ENCODE assay signal across 9 cellular contexts in genomic region chr2:231190531-231191197, GRCh38. TPM values are rescaled to one million over a fixed set of nuclear protein-coding genes. Genes with fewer than 3 reads are reported as not detected.
DNase-seq lines count a peak whose midpoint lies in the region; ATAC-seq, FAIRE-seq and TF ChIP-seq lines count a peak whose summit lies in the region.
"Had no signal": no experiment of that assay in that cellular context is flagged by ENCODE, and none has a peak within 500 bp of the region (broad histone marks: within the 10 kb centered on the region; RNA-seq: fewer than 3 reads in every experiment).

No MANE protein-coding gene starts in this region.

- H3K9me3 Mint-ChIP-seq in activated naive CD4-positive, alpha-beta T cell treated with anti-CD3 and anti-CD28 coated beads for 36 hours, result no peaks in the 10 kb centered on the region
- H3K9me3 Mint-ChIP-seq: brain had no signal

- H3K27ac ChIP-seq in iPS DF 6.9 (ENCODE audit: low read length), result no peak overlapping the region

- FAIRE-seq in bronchial epithelial cell (lab: Jason Lieb, UNC), result no peak

- WGBS in iPS DF 6.9 (ENCODE audit: insufficient coverage, insufficient read length), result no CpG with 5 or more reads among the region's 42 CpGs

- TF ChIP-seq CTCF in bronchial epithelial cell (IDR thresholded peaks at IDR 0.05; ENCODE audit: insufficient read depth, low read length, severe bottlenecking), result peak; percentile 42

- no peaks in the 10 kb centered on the region for H3K9me3 ChIP-seq in iPS DF 6.9 (ENCODE audit: control insufficient read depth, insufficient read depth, low read length)

- H3K36me3 Mint-ChIP-seq in activated naive CD4-positive, alpha-beta T cell treated with anti-CD3 and anti-CD28 coated beads for 36 hours (ENCODE audit: low read depth), result no peaks in the 10 kb centered on the region
- H3K36me3 Mint-ChIP-seq: brain had no signal

- H3K4me1 Mint-ChIP-seq in activated naive CD4-positive, alpha-beta T cell treated with anti-CD3 and anti-CD28 coated beads for 36 hours (ENCODE audit: low read depth), result no peaks in the 10 kb centered on the region

- H3K27me3 ChIP-seq in bronchial epithelial cell (ENCODE audit: control insufficient read depth, insufficient read depth, low read length) (no peaks in the 10 kb centered on the region), iPS DF 6.9 (ENCODE audit: control insufficient read depth, insufficient read depth, low read length) (no peaks in the 10 kb centered on the region)

- H3K4me1 ChIP-seq in iPS DF 6.9 (ENCODE audit: control insufficient read depth, insufficient read depth, low read length), result no peaks in the 10 kb centered on the region

- ATAC-seq in GM19463 (IDR thresholded peaks at IDR 0.05; ENCODE audit: unreplicated experiment) (no peak), GM21825 (IDR thresholded peaks at IDR 0.05; ENCODE audit: unreplicated experiment) (no peak)

- H3K4me3 ChIP-seq in bronchial epithelial cell (ENCODE audit: low read depth, low read length), result peak overlapping the region; percentile 29
- H3K4me3 ChIP-seq in iPS DF 6.9 (ENCODE audit: low read length), result peak overlapping the region; percentile 26; the same call in 1 of the 2 replicates

- H3K36me3 ChIP-seq in bronchial epithelial cell (ENCODE audit: control insufficient read depth, insufficient read depth, low read length), result no peaks in the 10 kb centered on the region
- no peaks in the 10 kb centered on the region for H3K36me3 ChIP-seq in iPS DF 6.9 (ENCODE audit: control insufficient read depth, insufficient read depth, low read length)

- H3K4me3 Mint-ChIP-seq in activated naive CD4-positive, alpha-beta T cell treated with anti-CD3 and anti-CD28 coated beads for 36 hours, result no peak overlapping the region
- H3K4me3 Mint-ChIP-seq: brain had no signal

- CTCF ChIA-PET in activated naive CD4-positive, alpha-beta T cell treated with anti-CD3 and anti-CD28 coated beads for 36 hours (lab: Charles Lee), result interaction anchor here (0.6 to 0.7 kb wide), 2 partner anchors 86 to 753 kb away, joined by 3 to 5 read pairs; no protein-coding TSS in a partner anchor

- H3K27ac Mint-ChIP-seq in activated naive CD4-positive, alpha-beta T cell treated with anti-CD3 and anti-CD28 coated beads for 36 hours, result no peak overlapping the region

- DNase-seq in Daoy (ENCODE audit: low read depth), result peak; percentile 54
- peak; percentile 21 for DNase-seq in bronchial epithelial cell (ENCODE audit: low read depth)
- DNase-seq in iPS DF 6.9 (ENCODE audit: low read depth, low spot score), result no peak
- peak; percentile 91 for DNase-seq in posterior vena cava (ENCODE audit: low spot score)
- DNase-seq in NCI-H1092 treated with DMSO at 0.1 percent for 48 hours (lab: John Stamatoyannopoulos, UW), result no peak
- no peak for DNase-seq in activated naive CD4-positive, alpha-beta T cell treated with anti-CD3 and anti-CD28 coated beads for 36 hours

- H3K27me3 Mint-ChIP-seq in activated naive CD4-positive, alpha-beta T cell treated with anti-CD3 and anti-CD28 coated beads for 36 hours (ENCODE audit: low read depth), result peaks cover 14% of the 10 kb centered on the region

- intact Hi-C loops in posterior vena cava (cut with DNase I), result loop anchor here (5.0 kb wide), 2 partner anchors 78 to 83 kb away; no protein-coding TSS in a partner anchor
- intact Hi-C loops in activated naive CD4-positive, alpha-beta T cell treated with anti-CD3 and anti-CD28 coated beads for 36 hours (cut with micrococcal nuclease), result no loop called here

RNA-seq across cellular contexts. Expression of gene ARMC9, which starts 7.8 kb away (rescaled TPM):
- 38.3 and 39.4 TPM in 2 replicates for total RNA-seq in Daoy (2014; rRNA removed; shearing (Covaris generic))
- 8.4 and 8.8 TPM in 2 replicates for total RNA-seq in bronchial epithelial cell
- 10 to 100 TPM; 31.6 to 61.9 TPM for total RNA-seq in posterior vena cava
- 1 to 10 TPM; 1.0 to 1.4 TPM for total RNA-seq in activated naive CD4-positive, alpha-beta T cell treated with anti-CD3 and anti-CD28 coated beads for 36 hours

Comparison
In these comparisons a context has a peak if more than half of its experiments do, and no peak if none do; other contexts are left out.
1. DNase-seq: peak in Daoy (single experiment), bronchial epithelial cell (single experiment) and posterior vena cava (single experiment); none in iPS DF 6.9 (single experiment), NCI-H1092 treated with DMSO at 0.1 percent for 48 hours (single experiment) and activated naive CD4-positive, alpha-beta T cell treated with anti-CD3 and anti-CD28 coated beads for 36 hours (single experiment).